Comparison of ENCODE assay signal across 11 cellular contexts in genomic region chr3:23668430-23668904, GRCh38.
DNase-seq lines count a peak whose midpoint lies in the region; ATAC-seq and TF ChIP-seq lines count a peak whose summit lies in the region.
"Had no signal": no experiment of that assay in that cellular context is flagged by ENCODE, and none has a peak within 500 bp of the region (broad histone marks: within the 10 kb centered on the region; RNA-seq: fewer than 3 reads in every experiment).

No MANE protein-coding gene starts in this region.

- no peak overlapping the region for H4K8ac ChIP-seq in H9 (replicated peaks; ENCODE audit: insufficient read length, low read depth, low read length)

- H3K79me1 ChIP-seq in H9 (ENCODE audit: insufficient read depth, low read depth, low read length, poor library complexity, severe bottlenecking): no peaks in the 10 kb centered on the region

- H3K56ac ChIP-seq in H9 (ENCODE audit: insufficient read length, low read depth, low read length): no peak overlapping the region

- H3K4me3 Mint-ChIP-seq in H9: no peak overlapping the region
- H3K4me3 Mint-ChIP-seq in stimulated activated memory B cell treated with anti-CD40 and anti-IgM and Interleukin-4, amounts not matched to agents 10 μg/mL and 1 μg/mL and 100 μg/mL, for 72 hours: no peak overlapping the region
- no peak overlapping the region for H3K4me3 Mint-ChIP-seq in T-helper 2 cell treated with Interferon-gamma antibody and Interleukin-4, amounts not matched to agents 5 μg/mL and 100 μg/mL, for 36 hours
- H3K4me3 Mint-ChIP-seq: activated T-helper 17 cell treated with anti-CD3 and anti-CD28 coated beads, Interleukin-2, amount 50 U/mL, for 72 hours had no signal

- H2BK120ac ChIP-seq in H9 (ENCODE audit: low read depth, low read length, poor library complexity, severe bottlenecking): no peak overlapping the region

- H3K18ac ChIP-seq in H9 (ENCODE audit: insufficient read length, low read depth, low read length): no peak overlapping the region

- no peak overlapping the region for H3K27ac Mint-ChIP-seq in H9
- H3K27ac Mint-ChIP-seq in stimulated activated memory B cell treated with anti-CD40 and anti-IgM and Interleukin-4, amounts not matched to agents 10 μg/mL and 1 μg/mL and 100 μg/mL, for 72 hours: no peak overlapping the region
- H3K27ac Mint-ChIP-seq in T-helper 2 cell treated with Interferon-gamma antibody and Interleukin-4, amounts not matched to agents 5 μg/mL and 100 μg/mL, for 36 hours: no peak overlapping the region
- H3K27ac Mint-ChIP-seq: activated T-helper 17 cell treated with anti-CD3 and anti-CD28 coated beads, Interleukin-2, amount 50 U/mL, for 72 hours had no signal

- H2AK5ac ChIP-seq in H9 (ENCODE audit: insufficient read length, low read length): no peak overlapping the region

- no peak overlapping the region for H3T11ph ChIP-seq in H9 (ENCODE audit: low read length)

- H3K36me3 Mint-ChIP-seq in H9 (ENCODE audit: insufficient read depth in 1 of 3, low read depth in 3 of 3): no peaks in the 10 kb centered on the region
- H3K36me3 Mint-ChIP-seq in stimulated activated memory B cell treated with anti-CD40 and anti-IgM and Interleukin-4, amounts not matched to agents 10 μg/mL and 1 μg/mL and 100 μg/mL, for 72 hours: no peaks in the 10 kb centered on the region
- no peaks in the 10 kb centered on the region for H3K36me3 Mint-ChIP-seq in T-helper 2 cell treated with Interferon-gamma antibody and Interleukin-4, amounts not matched to agents 5 μg/mL and 100 μg/mL, for 36 hours (ENCODE audit: low read depth)

- H3K36me3 ChIP-seq in SJCRH30: no peaks in the 10 kb centered on the region
- H3K36me3 ChIP-seq: pancreas had no signal

- H3K27me3 Mint-ChIP-seq in H9 (ENCODE audit: low read depth): no peaks in the 10 kb centered on the region
- peaks cover 43% of the 10 kb centered on the region for H3K27me3 Mint-ChIP-seq in stimulated activated memory B cell treated with anti-CD40 and anti-IgM and Interleukin-4, amounts not matched to agents 10 μg/mL and 1 μg/mL and 100 μg/mL, for 72 hours
- peaks cover 18% of the 10 kb centered on the region for H3K27me3 Mint-ChIP-seq in T-helper 2 cell treated with Interferon-gamma antibody and Interleukin-4, amounts not matched to agents 5 μg/mL and 100 μg/mL, for 36 hours (ENCODE audit: low read depth)

- peak; percentile 31 for ATAC-seq in stimulated activated memory B cell treated with anti-CD40 and anti-IgM and Interleukin-4, amounts not matched to agents 10 μg/mL and 1 μg/mL and 100 μg/mL, for 72 hours
- ATAC-seq: activated T-helper 17 cell treated with anti-CD3 and anti-CD28 coated beads, Interleukin-2, amount 50 U/mL, for 72 hours had no signal

- no peak overlapping the region for H3K4ac ChIP-seq in H9 (ENCODE audit: low read depth, low read length)

- TF ChIP-seq CTCF in H9 (conservative IDR thresholded peaks at IDR 0.05) (no peak), fibroblast of pulmonary artery (IDR thresholded peaks at IDR 0.05; ENCODE audit: low read length, missing control alignments) (no peak)

- H2BK15ac ChIP-seq in H9 (ENCODE audit: low read depth, low read length): no peak overlapping the region

- H2BK20ac ChIP-seq in H9 (ENCODE audit: low read depth, low read length, poor library complexity, severe bottlenecking): no peak overlapping the region

- no peak overlapping the region for H3K27ac ChIP-seq in H9 (ENCODE audit: insufficient read length, low read depth, low read length)
- peak overlapping the region; percentile 14; the same call in 1 of the 2 replicates for H3K27ac ChIP-seq in SJCRH30
- H3K27ac ChIP-seq: KMS-11, pancreas had no signal

- H3K9ac ChIP-seq in H9 (ENCODE audit: extremely low read depth, insufficient read length, low read length): no peak overlapping the region
- H3K9ac ChIP-seq: KMS-11 had no signal

- peak overlapping the region; percentile 6 for H2AFZ ChIP-seq in H9 (ENCODE audit: low read length)

- H3K4me2 ChIP-seq in H9 (ENCODE audit: insufficient read depth, insufficient read length, low read length): no peak overlapping the region
- H3K4me2 ChIP-seq: KMS-11 had no signal

- H4K20me1 ChIP-seq in H9 (ENCODE audit: control insufficient read depth, insufficient read depth, insufficient read length): no peaks in the 10 kb centered on the region

- no peaks in the 10 kb centered on the region for H3K79me2 ChIP-seq in H9 (ENCODE audit: insufficient read depth, low read length)

- H2BK12ac ChIP-seq in H9 (ENCODE audit: insufficient read length, low read depth, low read length): no peak overlapping the region

- peaks cover 3% of the 10 kb centered on the region for H3K23me2 ChIP-seq in H9 (ENCODE audit: insufficient read length, low read depth, low read length, poor library complexity, severe bottlenecking)

- WGBS in H9 (ENCODE audit: extremely low coverage, insufficient read length, low lambda C conversion rate): no CpG with 5 or more reads among the region's 4 CpGs

- H3K27me3 ChIP-seq in H9 (ENCODE audit: insufficient read depth, low read length): no peaks in the 10 kb centered on the region
- no peaks in the 10 kb centered on the region for H3K27me3 ChIP-seq in SJCRH30
- H3K27me3 ChIP-seq: pancreas had no signal

- no peak overlapping the region for H3K23ac ChIP-seq in H9 (ENCODE audit: insufficient read length, low read depth, low read length)

- H4K5ac ChIP-seq in H9 (ENCODE audit: insufficient read length, low read depth, low read length): no peak overlapping the region

- H3K4me3 ChIP-seq in SJCRH30: no peak overlapping the region
- H3K4me3 ChIP-seq in fibroblast of pulmonary artery (replicated peaks; ENCODE audit: low read depth, low read length): no peak overlapping the region
- H3K4me3 ChIP-seq: pancreas had no signal

- H3K4me1 Mint-ChIP-seq in H9: peaks cover 8 to 10% of the 10 kb centered on the region in 2 experiments
- peaks cover 20% of the 10 kb centered on the region for H3K4me1 Mint-ChIP-seq in stimulated activated memory B cell treated with anti-CD40 and anti-IgM and Interleukin-4, amounts not matched to agents 10 μg/mL and 1 μg/mL and 100 μg/mL, for 72 hours
- H3K4me1 Mint-ChIP-seq in T-helper 2 cell treated with Interferon-gamma antibody and Interleukin-4, amounts not matched to agents 5 μg/mL and 100 μg/mL, for 36 hours (ENCODE audit: low read depth): no peaks in the 10 kb centered on the region
- H3K4me1 Mint-ChIP-seq: activated T-helper 17 cell treated with anti-CD3 and anti-CD28 coated beads, Interleukin-2, amount 50 U/mL, for 72 hours had no signal

- no peaks in the 10 kb centered on the region for H3K9me3 ChIP-seq in H9 (ENCODE audit: control insufficient read depth, low read depth, low read length)
- no peaks in the 10 kb centered on the region for H3K9me3 ChIP-seq in SJCRH30 (replicated peaks)
- H3K9me3 ChIP-seq: pancreas had no signal

- no peaks in the 10 kb centered on the region for H3K9me3 Mint-ChIP-seq in H9
- H3K9me3 Mint-ChIP-seq in stimulated activated memory B cell treated with anti-CD40 and anti-IgM and Interleukin-4, amounts not matched to agents 10 μg/mL and 1 μg/mL and 100 μg/mL, for 72 hours: no peaks in the 10 kb centered on the region
- no peaks in the 10 kb centered on the region for H3K9me3 Mint-ChIP-seq in T-helper 2 cell treated with Interferon-gamma antibody and Interleukin-4, amounts not matched to agents 5 μg/mL and 100 μg/mL, for 36 hours
- H3K9me3 Mint-ChIP-seq: activated T-helper 17 cell treated with anti-CD3 and anti-CD28 coated beads, Interleukin-2, amount 50 U/mL, for 72 hours had no signal

- no peak overlapping the region for H3K14ac ChIP-seq in H9 (ENCODE audit: insufficient read depth, low read length)

- no peak overlapping the region for H4K91ac ChIP-seq in H9 (ENCODE audit: insufficient read length, low read depth, low read length)

- DNase-seq in H9: no peak
- DNase-seq in SJCRH30: peak; percentile 29 to 71
- DNase-seq in fibroblast of pulmonary artery (ENCODE audit: low read depth): peak; percentile 86
- DNase-seq in activated gamma-delta T cell treated with Interleukin-2 at 50 U/mL for 16 hours: no peak
- DNase-seq in ureter (ENCODE audit: low spot score): no peak
- DNase-seq in T-helper 2 cell treated with Interferon-gamma antibody and Interleukin-4, amounts not matched to agents 5 μg/mL and 100 μg/mL, for 36 hours (ENCODE audit: low spot score): no peak
- DNase-seq: NCI-H526, pancreas had no signal

- H2BK5ac ChIP-seq in H9 (ENCODE audit: insufficient read length, low read length): no peak overlapping the region

- peaks cover 2% of the 10 kb centered on the region; the same call in 1 of the 2 replicates for H3K4me1 ChIP-seq in H9 (ENCODE audit: insufficient read depth, low read length)
- H3K4me1 ChIP-seq in SJCRH30: peaks cover 23% of the 10 kb centered on the region
- H3K4me1 ChIP-seq: pancreas had no signal

Comparison
In these comparisons a context has a peak if more than half of its experiments do, and no peak if none do; other contexts are left out.
1. DNase-seq: peak in SJCRH30 (2 of 2) and fibroblast of pulmonary artery (single experiment); none in H9 (single experiment), activated gamma-delta T cell treated with Interleukin-2 at 50 U/mL for 16 hours (single experiment), ureter (single experiment) and T-helper 2 cell treated with Interferon-gamma antibody and Interleukin-4, amounts not matched to agents 5 μg/mL and 100 μg/mL, for 36 hours (single experiment).